In genomic region chr19:10404888-10405808, GRCh38 we compare ENCODE assay signal across 8 cellular contexts. TPM values are rescaled to one million over a fixed set of nuclear protein-coding genes. Genes with fewer than 3 reads are reported as not detected.
DNase-seq lines count a peak whose midpoint lies in the region; ATAC-seq and TF ChIP-seq lines count a peak whose summit lies in the region.

No MANE protein-coding gene starts in this region.

- no peak for DNase-seq in AG10803 (ENCODE audit: low read depth)
- DNase-seq in MG63: no peak
- DNase-seq in astrocyte of the spinal cord (ENCODE audit: low read depth, low spot score): no peak
- DNase-seq in HPDE6-E6E7 (ENCODE audit: extremely low spot score): no peak

- H3K27me3 ChIP-seq in MG63 (peaks cover 8% of the 10 kb centered on the region), mucosa of stomach (ENCODE audit: control insufficient read depth, insufficient read depth, low read length) (peaks cover 33% of the 10 kb centered on the region)

- H3K4me1 ChIP-seq in mucosa of stomach (ENCODE audit: control insufficient read depth, insufficient read depth, low read length): peaks cover 24% of the 10 kb centered on the region

- no peak for TF ChIP-seq CTCF in AG10803 (conservative IDR thresholded peaks at IDR 0.05; ENCODE audit: low read length)
- TF ChIP-seq CTCF in astrocyte of the spinal cord (IDR thresholded peaks at IDR 0.05; ENCODE audit: low read depth, low read length): no peak

- H3K36me3 ChIP-seq in MG63: peaks cover 15% of the 10 kb centered on the region
- H3K36me3 ChIP-seq in mucosa of stomach (ENCODE audit: control insufficient read depth, insufficient read depth, low read length): no peaks in the 10 kb centered on the region

- in situ Hi-C loops in astrocyte of the spinal cord (cut with HindIII; ENCODE audit: low sequenced_read_pairs): no loop called here

- peak overlapping the region; percentile 89 for H3K9ac ChIP-seq in mucosa of stomach (ENCODE audit: low read length)

- no peak for ATAC-seq in HG03521 (IDR thresholded peaks at IDR 0.05; ENCODE audit: unreplicated experiment)
- no peak for ATAC-seq in HG03280 (IDR thresholded peaks at IDR 0.05; ENCODE audit: unreplicated experiment)
- ATAC-seq in HG03095 (IDR thresholded peaks at IDR 0.05; ENCODE audit: unreplicated experiment): no peak

- H3K4me3 ChIP-seq in AG10803 (ENCODE audit: low read length): peak overlapping the region; percentile 99
- peak overlapping the region; percentile 96; the same call in 1 of the 2 replicates for H3K4me3 ChIP-seq in MG63
- H3K4me3 ChIP-seq in astrocyte of the spinal cord (ENCODE audit: low read depth, low read length): peak overlapping the region; percentile 74
- H3K4me3 ChIP-seq in mucosa of stomach (ENCODE audit: low read length): no peak overlapping the region

- H3K9me3 ChIP-seq in MG63 (no peaks in the 10 kb centered on the region), mucosa of stomach (ENCODE audit: control insufficient read depth, low read length) (no peaks in the 10 kb centered on the region)

RNA-seq across cellular contexts. Expression of gene CDC37, which starts 1.8 kb away (rescaled TPM):
- total RNA-seq in MG63 (2014; rRNA removed; shearing (Covaris generic); ENCODE audit: low replicate concordance): 485 and 519 TPM in 2 replicates

RNA-seq across cellular contexts. Expression of gene PDE4A, which starts 15.2 kb away (rescaled TPM):
- total RNA-seq in MG63 (2014; rRNA removed; shearing (Covaris generic); ENCODE audit: low replicate concordance): 3.1 and 5.5 TPM in 2 replicates

RNA-seq across cellular contexts. Expression of gene TYK2, which starts 24.8 kb away (rescaled TPM):
- total RNA-seq in MG63 (2014; rRNA removed; shearing (Covaris generic); ENCODE audit: low replicate concordance): 87.9 and 124 TPM in 2 replicates
